ENCODE assay signal across 8 cellular contexts in genomic region chr4:128287871-128288688, GRCh38. TPM values are rescaled to one million over a fixed set of nuclear protein-coding genes. Genes with fewer than 3 reads are reported as not detected.
DNase-seq lines count a peak whose midpoint lies in the region; ATAC-seq and TF ChIP-seq lines count a peak whose summit lies in the region.

No MANE protein-coding gene starts in this region.

- H3K9ac ChIP-seq in DND-41 (ENCODE audit: low read depth, low read length) (peak overlapping the region; percentile 90), muscle layer of colon (ENCODE audit: low read length) (peak overlapping the region; percentile 26)

- H2AFZ ChIP-seq in DND-41 (ENCODE audit: low read depth, low read length) = peak overlapping the region; percentile 85

- H3K36me3 ChIP-seq in DND-41 (ENCODE audit: insufficient read depth, low read length) = peaks cover 21% of the 10 kb centered on the region
- H3K36me3 ChIP-seq in muscle layer of colon (ENCODE audit: insufficient read depth, low read length) = no peaks in the 10 kb centered on the region

- peak; percentile 100 for DNase-seq in DND-41
- peak; percentile 97 for DNase-seq in KG1 (lab: John Stamatoyannopoulos, UW)
- DNase-seq in activated T-cell treated with anti-CD3 and anti-CD28 coated beads, Interleukin-2, amount 50 U/mL, for 48 hours = peak; percentile 99
- peak; percentile 99 for DNase-seq in stimulated activated CD8-positive, alpha-beta memory T cell treated with anti-CD3 and anti-CD28 coated beads, Interleukin-7, amount 100 ng/mL, for 1 hour (ENCODE audit: low read depth in 2 of 2)

- H3K27ac ChIP-seq in DND-41 (ENCODE audit: low read length) (peak overlapping the region; percentile 96), muscle layer of colon (ENCODE audit: low read depth, low read length) (peak overlapping the region; percentile 99)

- H3K4me3 ChIP-seq in DND-41 (ENCODE audit: low read depth in 1 of 2, low read length in 2 of 2) = peak overlapping the region; percentile 57 to 61
- H3K4me3 ChIP-seq in muscle layer of colon (ENCODE audit: low read depth in 1 of 2, low read length in 2 of 2) = peak overlapping the region; percentile 60 to 89

- H3K4me2 ChIP-seq in DND-41 (ENCODE audit: insufficient read depth, low read length) = peak overlapping the region; percentile 90

- H3K4me1 ChIP-seq in DND-41 (ENCODE audit: insufficient read depth, low read length) (peaks cover 41% of the 10 kb centered on the region), muscle layer of colon (ENCODE audit: insufficient read depth, low read length) (peaks cover 24% of the 10 kb centered on the region)

- peaks cover 53% of the 10 kb centered on the region for H3K79me2 ChIP-seq in DND-41 (ENCODE audit: insufficient read depth, low read length)

- ATAC-seq in DND-41 (ENCODE audit: insufficient read depth, low read depth) (peak; percentile 82), GM21737 (IDR thresholded peaks at IDR 0.05; ENCODE audit: unreplicated experiment) (peak; percentile 84), esophagus mucosa (peak; percentile 96)

- no peaks in the 10 kb centered on the region for H3K9me3 ChIP-seq in DND-41 (ENCODE audit: insufficient read depth, low read length, severe bottlenecking)
- no peaks in the 10 kb centered on the region for H3K9me3 ChIP-seq in muscle layer of colon (ENCODE audit: low read length)

- peak; percentile 17 for TF ChIP-seq CTCF in DND-41 (IDR thresholded peaks at IDR 0.05; ENCODE audit: borderline replicate concordance, extremely low read depth, low read length, poor library complexity, severe bottlenecking)

- H3K27me3 ChIP-seq in DND-41 (ENCODE audit: insufficient read depth, low read length, poor library complexity) (no peaks in the 10 kb centered on the region), muscle layer of colon (ENCODE audit: control insufficient read depth in 1 of 2, insufficient read depth in 2 of 2, low read length in 2 of 2) (no peaks in the 10 kb centered on the region)

- peaks cover 15% of the 10 kb centered on the region for H4K20me1 ChIP-seq in DND-41 (ENCODE audit: insufficient read depth, low read length)

TF ChIP-seq in PFSK-1, 5 proteins besides CTCF, POLR2A, EP300 and RAD21:
- TF ChIP-seq SIN3A (IDR thresholded peaks at IDR 0.05; ENCODE audit: borderline replicate concordance, insufficient read depth, low read length) = peak; percentile 74; the same call in 1 of the 2 replicates
- TF ChIP-seq REST (IDR thresholded peaks at IDR 0.05; ENCODE audit: insufficient read depth in 1 of 2, low read depth in 2 of 2, low read length in 2 of 2) = peak in 1 of 2 experiments; percentile 65; a peak in 1 of 4 replicates
- TF ChIP-seq POLR2AphosphoS5 (IDR thresholded peaks at IDR 0.05; ENCODE audit: low read depth, low read length) = peak; percentile 82
- peak; percentile 69; the same call in 1 of the 2 replicates for TF ChIP-seq TAF1 (IDR thresholded peaks at IDR 0.05; ENCODE audit: borderline replicate concordance, insufficient read depth, low read length)
- peak; percentile 91 for TF ChIP-seq FOXP2 (optimal IDR thresholded peaks at IDR 0.05; ENCODE audit: borderline replicate concordance, extremely low read depth, extremely low read length, insufficient read depth)

RNA-seq across cellular contexts. Expression of gene PGRMC2, which starts 0.5 kb away (rescaled TPM):
- 54.8 TPM for polyA plus RNA-seq in PFSK-1 (2012; ENCODE audit: insufficient read length, low read depth)
- 32.2 TPM for total RNA-seq in esophagus mucosa

Comparison
In these comparisons a context has a peak if more than half of its experiments do, and no peak if none do; other contexts are left out.
1. Peak in every context shown above with its lines: DNase-seq, ATAC-seq, H3K4me3 ChIP-seq and H3K27ac ChIP-seq.